Comparison of ENCODE assay signal across 1 cellular context in genomic region chr15:89067751-89068150, GRCh38.
TF ChIP-seq lines count a peak whose summit lies in the region.

No MANE protein-coding gene starts in this region.

TF ChIP-seq in WTC11, 78 proteins besides CTCF, POLR2A, EP300 and RAD21 (continued from another document):
- TF ChIP-seq CBFB (CRISPR knock-in tag; IDR thresholded peaks at IDR 0.05; ENCODE audit: low read depth) (no peak), RELA (CRISPR knock-in tag; IDR thresholded peaks at IDR 0.05; ENCODE audit: borderline replicate concordance) (no peak), NR3C1 (CRISPR knock-in tag; conservative IDR thresholded peaks at IDR 0.05; ENCODE audit: low read depth) (no peak), AFF4 (CRISPR knock-in tag; IDR thresholded peaks at IDR 0.05; ENCODE audit: borderline replicate concordance) (no peak), E2F1 (CRISPR knock-in tag; IDR thresholded peaks at IDR 0.05) (no peak), KAT7 (CRISPR knock-in tag; IDR thresholded peaks at IDR 0.05; ENCODE audit: borderline replicate concordance) (no peak)
